ENCODE assay signal across 8 cellular contexts in genomic region chr12:65279387-65280112, GRCh38. TPM values are rescaled to one million over a fixed set of nuclear protein-coding genes. Genes with fewer than 3 reads are reported as not detected.
DNase-seq lines count a peak whose midpoint lies in the region; ATAC-seq, FAIRE-seq and TF ChIP-seq lines count a peak whose summit lies in the region.

No MANE protein-coding gene starts in this region.

- no peak for TF ChIP-seq CTCF in OCI-LY1 (IDR thresholded peaks at IDR 0.05; ENCODE audit: low read length)
- no peak for TF ChIP-seq CTCF in endothelial cell of umbilical vein (IDR thresholded peaks at IDR 0.05; ENCODE audit: extremely low read depth in 1 of 2, insufficient read depth in 1 of 2, low read depth in 1 of 2, low read length in 2 of 2)
- no peak for TF ChIP-seq CTCF in osteocyte (IDR thresholded peaks at IDR 0.05)

- FAIRE-seq in endothelial cell of umbilical vein (lab: Jason Lieb, UNC): no peak

- H3K4me3 ChIP-seq in OCI-LY1 (ENCODE audit: low read depth, low read length, poor library complexity, severe bottlenecking): peak overlapping the region; percentile 41
- H3K4me3 ChIP-seq in endothelial cell of umbilical vein (replicated peaks in 1 of 3; ENCODE audit: insufficient read depth in 1 of 3, low read depth in 1 of 3, low read length in 3 of 3): peak overlapping the region; percentile 63 to 95 (median 90)

- H3K79me2 ChIP-seq in OCI-LY1 (ENCODE audit: insufficient read depth, low read length) (no peaks in the 10 kb centered on the region), endothelial cell of umbilical vein (ENCODE audit: control insufficient read depth, insufficient read depth, low read length) (peaks cover 55% of the 10 kb centered on the region)

- POLR2A ChIA-PET in endothelial cell of umbilical vein (lab: Charles Lee): no interaction called here

- no peaks in the 10 kb centered on the region for H3K9me2 ChIP-seq in OCI-LY1 (ENCODE audit: low read depth, low read length)

- no peak overlapping the region for H3K9ac ChIP-seq in OCI-LY1 (ENCODE audit: low read length)
- H3K9ac ChIP-seq in endothelial cell of umbilical vein (replicated peaks; ENCODE audit: extremely low read depth, insufficient read depth, low read length): peak overlapping the region; percentile 93

- CTCF ChIA-PET in endothelial cell of umbilical vein (lab: Charles Lee): interaction anchor here (0.7 to 1.3 kb wide), 5 partner anchors 10 to 483 kb away, joined by 3 to 5 read pairs (median 4); no protein-coding TSS in a partner anchor

- intact Hi-C loops in endothelial cell of umbilical vein (cut with micrococcal nuclease): loop anchor here (2.0 to 5.0 kb wide), 2 partner anchors 111 to 387 kb away; partner anchors contain the start of gene LEMD3

- no peaks in the 10 kb centered on the region for H3K36me3 ChIP-seq in OCI-LY1 (ENCODE audit: insufficient read depth, low read length)
- no peaks in the 10 kb centered on the region for H3K36me3 ChIP-seq in endothelial cell of umbilical vein (ENCODE audit: control insufficient read depth in 2 of 2, extremely low read depth in 1 of 2, insufficient read depth in 2 of 2, low read length in 2 of 2)

- H3K27me3 ChIP-seq in OCI-LY1 (ENCODE audit: insufficient read depth, low read length) (peaks cover 3% of the 10 kb centered on the region; the same call in 1 of the 2 replicates), endothelial cell of umbilical vein (ENCODE audit: control insufficient read depth in 2 of 2, insufficient read depth in 2 of 2, low read length in 2 of 2) (no peaks in the 10 kb centered on the region)

- ATAC-seq in GM19468 (IDR thresholded peaks at IDR 0.05; ENCODE audit: extremely low read depth, unreplicated experiment): peak; percentile 31
- no peak for ATAC-seq in HG03108 (IDR thresholded peaks at IDR 0.05; ENCODE audit: unreplicated experiment)

- H3K9me3 Mint-ChIP-seq in osteocyte (ENCODE audit: unreplicated experiment): no peaks in the 10 kb centered on the region

- H3K4me3 Mint-ChIP-seq in osteocyte (ENCODE audit: unreplicated experiment): peak overlapping the region; percentile 78

- H4K20me1 ChIP-seq in OCI-LY1 (ENCODE audit: insufficient read depth, low read length) (no peaks in the 10 kb centered on the region), endothelial cell of umbilical vein (replicated peaks; ENCODE audit: control insufficient read depth, extremely low read depth, insufficient read depth, low read length) (peaks cover 3% of the 10 kb centered on the region)

- no peaks in the 10 kb centered on the region for H3K4me1 ChIP-seq in OCI-LY1 (ENCODE audit: insufficient read depth, low read length, severe bottlenecking)
- H3K4me1 ChIP-seq in endothelial cell of umbilical vein (ENCODE audit: control insufficient read depth, extremely low read depth, insufficient read depth, low read length): peaks cover 24% of the 10 kb centered on the region

- H3K4me2 ChIP-seq in OCI-LY1 (ENCODE audit: low read length) (peak overlapping the region; percentile 47), endothelial cell of umbilical vein (ENCODE audit: insufficient read depth, low read length) (peak overlapping the region; percentile 99)

- BruUV-seq in endothelial cell of umbilical vein (replicated peaks; lab: Mats Ljungman, UMichigan): TSS peak; percentile 17

- DNase-seq in endothelial cell of umbilical vein (ENCODE audit: low read depth, low spot score) (peak; percentile 70), osteocyte (ENCODE audit: extremely low spot score, unreplicated experiment) (no peak), HK-2 (ENCODE audit: unreplicated experiment) (no peak), NCI-H226 (no peak), RKO (ENCODE audit: low spot score) (no peak)

- no peak overlapping the region for H2AFZ ChIP-seq in OCI-LY1 (ENCODE audit: low read length)
- H2AFZ ChIP-seq in endothelial cell of umbilical vein (ENCODE audit: low read depth, low read length): peak overlapping the region; percentile 95

- H3K9me3 ChIP-seq in OCI-LY1 (ENCODE audit: low read length): no peaks in the 10 kb centered on the region
- H3K9me3 ChIP-seq in endothelial cell of umbilical vein (replicated peaks; ENCODE audit: control insufficient read depth, insufficient read depth, low read length): no peaks in the 10 kb centered on the region

- H3K27ac ChIP-seq in OCI-LY1 (ENCODE audit: low read depth, low read length, poor library complexity, severe bottlenecking): no peak overlapping the region
- peak overlapping the region; percentile 94 for H3K27ac ChIP-seq in endothelial cell of umbilical vein (ENCODE audit: insufficient read depth, low read depth, low read length)

- H3K27me3 Mint-ChIP-seq in osteocyte (ENCODE audit: unreplicated experiment): no peaks in the 10 kb centered on the region

- no peaks in the 10 kb centered on the region for H3K36me3 Mint-ChIP-seq in osteocyte (ENCODE audit: unreplicated experiment)

- H3F3A ChIP-seq in OCI-LY1 (ENCODE audit: insufficient read depth, low read length): no peaks in the 10 kb centered on the region

- no peaks in the 10 kb centered on the region for H3K9me1 ChIP-seq in endothelial cell of umbilical vein (replicated peaks; ENCODE audit: control insufficient read depth, extremely low read depth, insufficient read depth, low read length)

- TF ChIP-seq POLR2A in endothelial cell of umbilical vein (IDR thresholded peaks at IDR 0.05; ENCODE audit: low read depth, low read length): no peak

- peak overlapping the region; percentile 82 for H3K27ac Mint-ChIP-seq in osteocyte (ENCODE audit: unreplicated experiment)

- dilution Hi-C loops in endothelial cell of umbilical vein (cut with MboI; ENCODE audit: extremely low pct_ligation_motif_present, low sequenced_read_pairs): no loop called here

- H3K4me1 Mint-ChIP-seq in osteocyte (ENCODE audit: unreplicated experiment): peaks cover 42% of the 10 kb centered on the region

TF ChIP-seq in endothelial cell of umbilical vein, 7 proteins besides CTCF, POLR2A, EP300 and RAD21:
- TF ChIP-seq EZH2 (IDR thresholded peaks at IDR 0.05; ENCODE audit: borderline replicate concordance, low read depth, low read length, severe bottlenecking) (no peak), JUN (IDR thresholded peaks at IDR 0.05; ENCODE audit: borderline replicate concordance, insufficient read depth, insufficient read length, low read depth) (no peak), MAX (IDR thresholded peaks at IDR 0.05; ENCODE audit: insufficient read depth, insufficient read length) (no peak), MYC (IDR thresholded peaks at IDR 0.05; ENCODE audit: low read depth, low read length) (no peak), GATA2 (IDR thresholded peaks at IDR 0.05; ENCODE audit: insufficient read depth, insufficient read length, low read depth, low read length) (no peak), FOS (IDR thresholded peaks at IDR 0.05; ENCODE audit: borderline replicate concordance, insufficient read depth, low read length) (no peak), POLR2AphosphoS5 (IDR thresholded peaks at IDR 0.05; ENCODE audit: insufficient read depth, low read depth, low read length) (no peak)

RNA-seq across cellular contexts. Expression of gene MSRB3, which starts 1.1 kb away (rescaled TPM):
- total RNA-seq in endothelial cell of umbilical vein (59.3 and 63.7 TPM in 2 replicates), osteocyte (75.8 and 77.3 TPM in 2 replicates)
- 17.4 and 20.0 TPM in 2 replicates for polyA plus RNA-seq in endothelial cell of umbilical vein
- polyA plus RNA-seq in endothelial cell of umbilical vein (2011; cell fraction: cytosol; rRNA removed): 25.0 and 28.7 TPM in 2 replicates
- 31.3 and 37.3 TPM in 2 replicates for polyA plus RNA-seq in endothelial cell of umbilical vein (2011; cell fraction: nucleus; rRNA removed)
- 37.8 and 47.1 TPM in 2 replicates for polyA plus RNA-seq in endothelial cell of umbilical vein (2012)
- 81.3 and 93.1 TPM in 2 replicates for polyA minus RNA-seq in endothelial cell of umbilical vein
- 5.6 TPM for polyA minus RNA-seq in endothelial cell of umbilical vein (2011; cell fraction: cytosol; rRNA and poly(A)+ RNA removed)
- 125 and 160 TPM in 2 replicates for polyA minus RNA-seq in endothelial cell of umbilical vein (2011; cell fraction: nucleus; rRNA and poly(A)+ RNA removed)
